Comparison of ENCODE assay signal across 8 cellular contexts in the genomic region with DNA sequence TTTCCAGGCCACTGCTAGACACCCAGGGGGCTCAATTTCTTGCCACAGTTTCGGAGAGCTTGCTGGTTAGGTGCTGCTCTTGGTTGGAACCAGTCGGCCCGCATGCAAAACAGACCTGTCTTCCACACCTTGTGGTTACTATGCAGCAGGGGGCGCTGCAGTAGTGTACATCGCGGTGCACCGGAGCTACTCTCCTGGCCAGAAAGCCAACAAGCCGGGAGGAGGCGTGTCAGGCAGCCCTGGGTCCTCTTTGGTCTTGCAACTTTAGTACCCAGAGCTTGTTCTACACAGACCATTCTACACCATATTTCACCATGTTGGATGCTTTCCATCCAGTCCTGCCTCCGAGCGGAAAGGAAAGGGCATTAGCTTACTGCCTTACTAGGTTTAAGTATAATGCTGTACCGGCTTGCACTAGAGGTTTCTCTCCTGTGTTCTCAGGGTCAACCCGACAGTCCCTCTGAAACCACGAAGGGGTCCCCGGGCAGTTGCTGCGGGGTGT. TPM values are rescaled to one million over a fixed set of nuclear protein-coding genes. Genes with fewer than 3 reads are reported as not detected.
DNase-seq lines count a peak whose midpoint lies in the region; ATAC-seq and TF ChIP-seq lines count a peak whose summit lies in the region.

No MANE protein-coding gene starts in this region.

- no peaks in the 10 kb centered on the region for H3K9me3 Mint-ChIP-seq in activated naive CD4-positive, alpha-beta T cell treated with anti-CD3 and anti-CD28 coated beads, Interleukin-2, amount 50 U/mL, for 72 hours

- peak overlapping the region; percentile 82 for H3K4me2 ChIP-seq in SK-N-SH

- intact Hi-C loops in testis (cut with DNase I; ENCODE audit: low total_unique reads) = no loop called here

- H3K36me3 ChIP-seq in SK-N-SH (replicated peaks in 1 of 2; ENCODE audit: control insufficient read depth in 1 of 2, insufficient read depth in 2 of 2, low read length in 1 of 2) (peaks cover 0 to 2% of the 10 kb centered on the region in 2 experiments), testis (ENCODE audit: low read depth, missing control alignments) (no peaks in the 10 kb centered on the region)

- H3K9me3 ChIP-seq in SK-N-SH (no peaks in the 10 kb centered on the region), testis (no peaks in the 10 kb centered on the region)

- TF ChIP-seq EP300 in SK-N-SH (IDR thresholded peaks at IDR 0.05; ENCODE audit: borderline replicate concordance in 1 of 2, low read depth in 1 of 2, low read length in 1 of 2) = no peak

- H3K4me3 ChIP-seq in SK-N-SH (ENCODE audit: low read depth in 2 of 2, low read length in 1 of 2) (peak overlapping the region; percentile 81 to 96), testis (peak overlapping the region; percentile 71 to 85)

- no peaks in the 10 kb centered on the region for H3F3A ChIP-seq in SK-N-SH (replicated peaks; ENCODE audit: insufficient read depth)

- POLR2A ChIA-PET in SK-N-SH (lab: Yijun Ruan, JAX) = no interaction called here

- peak overlapping the region; percentile 68 to 91; a peak in 3 of 4 replicates for H3K27ac ChIP-seq in SK-N-SH (ENCODE audit: low read depth in 2 of 2, low read length in 1 of 2)
- H3K27ac ChIP-seq in testis = peak overlapping the region; percentile 92

- TF ChIP-seq CTCF in GM10266 (IDR thresholded peaks at IDR 0.05; ENCODE audit: control insufficient read depth, insufficient read depth, low read depth, missing control alignments) = peak; percentile 85
- TF ChIP-seq CTCF in SK-N-SH (IDR thresholded peaks at IDR 0.05) = peak; percentile 91
- TF ChIP-seq CTCF in omental fat pad (IDR thresholded peaks at IDR 0.05) = peak in 1 of 3 donors; percentile 35
- peak; percentile 86 to 88 (median 87) for TF ChIP-seq CTCF in testis (IDR thresholded peaks at IDR 0.05)

- H3K27me3 ChIP-seq in SK-N-SH (ENCODE audit: insufficient read depth) (no peaks in the 10 kb centered on the region), testis (no peaks in the 10 kb centered on the region)

- peak; percentile 98 for TF ChIP-seq RAD21 in SK-N-SH (IDR thresholded peaks at IDR 0.05; ENCODE audit: low read length)

- peak; percentile 53 for ATAC-seq in HG02623 (IDR thresholded peaks at IDR 0.05; ENCODE audit: unreplicated experiment)
- ATAC-seq in activated naive CD4-positive, alpha-beta T cell treated with anti-CD3 and anti-CD28 coated beads, Interleukin-2, amount 50 U/mL, for 72 hours = peak; percentile 70 to 72
- ATAC-seq in omental fat pad (ENCODE audit: low FRiP score) = peak; percentile 84

- H3K9ac ChIP-seq in SK-N-SH = peak overlapping the region; percentile 64; the same call in 1 of the 2 replicates

- H3K9me2 ChIP-seq in SK-N-SH = no peaks in the 10 kb centered on the region

- DNase-seq in GM10266 (ENCODE audit: extremely low spot score) (peak; percentile 80), NCI-H1092 (lab: John Stamatoyannopoulos, UW) (peak; percentile 81), SK-N-SH (peak; percentile 74), glomerular visceral epithelial cell (ENCODE audit: extremely low spot score) (peak; percentile 92), omental fat pad (ENCODE audit: low spot score) (peak; percentile 98), testis (peak; percentile 99)
- peak; percentile 89 to 92 for DNase-seq in activated naive CD4-positive, alpha-beta T cell treated with anti-CD3 and anti-CD28 coated beads, Interleukin-2, amount 50 U/mL, for 72 hours (ENCODE audit: low spot score in 2 of 2)

- H2AFZ ChIP-seq in SK-N-SH (ENCODE audit: low read depth) = peak overlapping the region; percentile 95

- H3K4me1 ChIP-seq in SK-N-SH (ENCODE audit: control insufficient read depth in 1 of 2, insufficient read depth in 2 of 2, low read depth in 1 of 2, low read length in 1 of 2) (peaks cover 0 to 17% of the 10 kb centered on the region in 2 experiments; a peak in 2 of 4 replicates), testis (no peaks in the 10 kb centered on the region)

- H3K36me3 Mint-ChIP-seq in activated naive CD4-positive, alpha-beta T cell treated with anti-CD3 and anti-CD28 coated beads, Interleukin-2, amount 50 U/mL, for 72 hours = peaks cover 6 to 10% of the 10 kb centered on the region in 2 donors

- peak overlapping the region; percentile 91 to 98 for H3K27ac Mint-ChIP-seq in activated naive CD4-positive, alpha-beta T cell treated with anti-CD3 and anti-CD28 coated beads, Interleukin-2, amount 50 U/mL, for 72 hours

- 4% methylated on average over 16 of the region's 16 CpGs for WGBS in SK-N-SH (ENCODE audit: low lambda C conversion rate)
- WGBS in testis, 2 donors = 0% methylated on average over 16 of the region's 16 CpGs

- H3K79me2 ChIP-seq in SK-N-SH (ENCODE audit: insufficient read depth) = no peaks in the 10 kb centered on the region

- no peak for TF ChIP-seq POLR2A in testis (IDR thresholded peaks at IDR 0.05)

- H4K20me1 ChIP-seq in SK-N-SH (ENCODE audit: insufficient read depth) = no peaks in the 10 kb centered on the region

- CTCF ChIA-PET in SK-N-SH (lab: Yijun Ruan, JAX) = interaction anchor here (0.5 to 3.8 kb wide), 80 partner anchors 10 to 1918 kb away, joined by 3 to 39 read pairs (median 4); no protein-coding TSS in a partner anchor

TF ChIP-seq in SK-N-SH, 30 proteins besides CTCF, POLR2A, EP300 and RAD21:
- TF ChIP-seq, protein P1, sequence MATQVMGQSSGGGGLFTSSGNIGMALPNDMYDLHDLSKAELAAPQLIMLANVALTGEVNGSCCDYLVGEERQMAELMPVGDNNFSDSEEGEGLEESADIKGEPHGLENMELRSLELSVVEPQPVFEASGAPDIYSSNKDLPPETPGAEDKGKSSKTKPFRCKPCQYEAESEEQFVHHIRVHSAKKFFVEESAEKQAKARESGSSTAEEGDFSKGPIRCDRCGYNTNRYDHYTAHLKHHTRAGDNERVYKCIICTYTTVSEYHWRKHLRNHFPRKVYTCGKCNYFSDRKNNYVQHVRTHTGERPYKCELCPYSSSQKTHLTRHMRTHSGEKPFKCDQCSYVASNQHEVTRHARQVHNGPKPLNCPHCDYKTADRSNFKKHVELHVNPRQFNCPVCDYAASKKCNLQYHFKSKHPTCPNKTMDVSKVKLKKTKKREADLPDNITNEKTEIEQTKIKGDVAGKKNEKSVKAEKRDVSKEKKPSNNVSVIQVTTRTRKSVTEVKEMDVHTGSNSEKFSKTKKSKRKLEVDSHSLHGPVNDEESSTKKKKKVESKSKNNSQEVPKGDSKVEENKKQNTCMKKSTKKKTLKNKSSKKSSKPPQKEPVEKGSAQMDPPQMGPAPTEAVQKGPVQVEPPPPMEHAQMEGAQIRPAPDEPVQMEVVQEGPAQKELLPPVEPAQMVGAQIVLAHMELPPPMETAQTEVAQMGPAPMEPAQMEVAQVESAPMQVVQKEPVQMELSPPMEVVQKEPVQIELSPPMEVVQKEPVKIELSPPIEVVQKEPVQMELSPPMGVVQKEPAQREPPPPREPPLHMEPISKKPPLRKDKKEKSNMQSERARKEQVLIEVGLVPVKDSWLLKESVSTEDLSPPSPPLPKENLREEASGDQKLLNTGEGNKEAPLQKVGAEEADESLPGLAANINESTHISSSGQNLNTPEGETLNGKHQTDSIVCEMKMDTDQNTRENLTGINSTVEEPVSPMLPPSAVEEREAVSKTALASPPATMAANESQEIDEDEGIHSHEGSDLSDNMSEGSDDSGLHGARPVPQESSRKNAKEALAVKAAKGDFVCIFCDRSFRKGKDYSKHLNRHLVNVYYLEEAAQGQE (IDR thresholded peaks at IDR 0.05; ENCODE audit: low read depth, low read length) = no peak
- TF ChIP-seq GATA2 (CRISPR knock-in tag; IDR thresholded peaks at IDR 0.05) (no peak), CHD2 (IDR thresholded peaks at IDR 0.05; ENCODE audit: low read length, partially characterized antibody) (peak; percentile 63), SMC3 (IDR thresholded peaks at IDR 0.05; ENCODE audit: low read depth, low read length) (peak; percentile 93), MXI1 (IDR thresholded peaks at IDR 0.05; ENCODE audit: low read depth, low read length) (peak; percentile 77), FOSL2 (IDR thresholded peaks at IDR 0.05; ENCODE audit: borderline replicate concordance, low read depth) (no peak), FOXM1 (IDR thresholded peaks at IDR 0.05; ENCODE audit: low read depth) (no peak), SIN3A (IDR thresholded peaks at IDR 0.05; ENCODE audit: borderline replicate concordance, low read depth, low read length) (peak; percentile 64; the same call in 1 of the 2 replicates), MEF2A (IDR thresholded peaks at IDR 0.05; ENCODE audit: borderline replicate concordance, low read depth) (no peak), TAF1 (IDR thresholded peaks at IDR 0.05; ENCODE audit: borderline replicate concordance, low read depth, low read length) (no peak)
- TF ChIP-seq, protein P2, sequence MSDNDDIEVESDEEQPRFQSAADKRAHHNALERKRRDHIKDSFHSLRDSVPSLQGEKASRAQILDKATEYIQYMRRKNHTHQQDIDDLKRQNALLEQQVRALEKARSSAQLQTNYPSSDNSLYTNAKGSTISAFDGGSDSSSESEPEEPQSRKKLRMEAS (IDR thresholded peaks at IDR 0.05; ENCODE audit: low read depth) = peak; percentile 74

RNA-seq across cellular contexts. Expression of a gene that starts 0.9 kb away (rescaled TPM):
- polyA plus RNA-seq in SK-N-SH (2012; rRNA removed) = 4.1 and 6.0 TPM in 2 replicates
- polyA plus RNA-seq in SK-N-SH (2012; cell fraction: cytosol; rRNA removed) = 5.4 TPM in 2 replicates
- 11.8 and 12.4 TPM in 2 replicates for polyA plus RNA-seq in SK-N-SH (2012; cell fraction: nucleus; rRNA removed)
- total RNA-seq in activated naive CD4-positive, alpha-beta T cell treated with anti-CD3 and anti-CD28 coated beads, Interleukin-2, amount 50 U/mL, for 72 hours = 1 to 10 TPM; 5.0 to 6.7 TPM
- 10 to 100 TPM; 10.5 to 15.9 (median 11.5) TPM for total RNA-seq in omental fat pad
- total RNA-seq in testis = 10 to 100 TPM; 19.4 to 22.4 TPM
- 8.1 TPM for polyA plus RNA-seq in testis (ENCODE audit: insufficient read depth, low read depth, low replicate concordance)

Comparison
In these comparisons a context has a peak if more than half of its experiments do, and no peak if none do; other contexts are left out.
1. Peak in every context shown above with its lines: DNase-seq, ATAC-seq, H3K4me3 ChIP-seq and H3K27ac ChIP-seq.